18 cellular contexts compared by ENCODE assay signal in the genomic region with DNA sequence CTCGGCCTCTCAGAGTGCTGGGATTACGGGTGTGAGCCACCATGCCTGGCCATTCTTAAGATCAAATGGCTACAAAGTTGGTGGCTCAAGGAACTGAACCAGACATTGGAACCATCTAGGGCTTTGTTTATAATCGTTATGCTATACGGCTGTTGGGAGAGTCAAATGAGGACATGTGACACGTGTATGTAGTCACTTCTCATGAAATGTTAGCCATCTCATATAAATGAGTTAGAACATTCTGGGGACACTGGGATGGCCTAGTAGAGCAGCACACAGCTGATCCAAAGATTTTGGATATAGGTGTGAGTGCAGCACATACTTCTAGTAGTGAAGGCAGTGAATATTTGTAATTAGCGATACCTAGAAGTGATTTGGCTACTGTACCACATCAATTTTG. TPM values are rescaled to one million over a fixed set of nuclear protein-coding genes. Genes with fewer than 3 reads are reported as not detected.
DNase-seq lines count a peak whose midpoint lies in the region; ATAC-seq and TF ChIP-seq lines count a peak whose summit lies in the region.
"Had no signal": no experiment of that assay in that cellular context is flagged by ENCODE, and none has a peak within 500 bp of the region (broad histone marks: within the 10 kb centered on the region; RNA-seq: fewer than 3 reads in every experiment).

No MANE protein-coding gene starts in this region.

- no peaks in the 10 kb centered on the region for H3K9me3 ChIP-seq in CD4-positive, CD25-positive, alpha-beta regulatory T cell (ENCODE audit: control insufficient read depth in 2 of 2, low read length in 2 of 2)
- H3K9me3 ChIP-seq: SJCRH30 had no signal

- TF ChIP-seq CTCF in 22Rv1 (IDR thresholded peaks at IDR 0.05) (no peak), neural crest cell (conservative IDR thresholded peaks at IDR 0.05) (no peak)

- peaks cover 6% of the 10 kb centered on the region for H3K4me1 ChIP-seq in CD4-positive, CD25-positive, alpha-beta regulatory T cell (ENCODE audit: control insufficient read depth, insufficient read depth, low read length, poor library complexity, severe bottlenecking)
- H3K4me1 ChIP-seq: SJCRH30 had no signal

- peak overlapping the region in 3 of 4 donors; percentile 7 to 48 (median 46) for H3K4me3 Mint-ChIP-seq in CD4-positive, CD25-positive, alpha-beta regulatory T cell
- no peak overlapping the region for H3K4me3 Mint-ChIP-seq in activated T-helper 17 cell treated with anti-CD3 and anti-CD28 coated beads, Interleukin-2, amount 50 U/mL, for 72 hours
- peak overlapping the region; percentile 32 for H3K4me3 Mint-ChIP-seq in neural crest cell
- H3K4me3 Mint-ChIP-seq: CD4-positive, alpha-beta T cell; GM23338 had no signal

- no peak overlapping the region for H3K4me3 ChIP-seq in CD4-positive, CD25-positive, alpha-beta regulatory T cell (ENCODE audit: low read depth, low read length)
- H3K4me3 ChIP-seq: GM23338, SJCRH30 had no signal

- no peaks in the 10 kb centered on the region for H3K9me3 Mint-ChIP-seq in CD4-positive, CD25-positive, alpha-beta regulatory T cell
- H3K9me3 Mint-ChIP-seq in activated T-helper 17 cell treated with anti-CD3 and anti-CD28 coated beads, Interleukin-2, amount 50 U/mL, for 72 hours = no peaks in the 10 kb centered on the region
- H3K9me3 Mint-ChIP-seq in neural crest cell = no peaks in the 10 kb centered on the region
- H3K9me3 Mint-ChIP-seq: CD4-positive, alpha-beta T cell; GM23338 had no signal

- H3K36me3 ChIP-seq in CD4-positive, CD25-positive, alpha-beta regulatory T cell (ENCODE audit: control insufficient read depth, insufficient read depth, low read length) = peaks cover 53% of the 10 kb centered on the region

- ATAC-seq in CD4-positive, CD25-positive, alpha-beta regulatory T cell (ENCODE audit: low read depth in 2 of 2) = no peak
- ATAC-seq in activated T-helper 17 cell treated with anti-CD3 and anti-CD28 coated beads, Interleukin-2, amount 50 U/mL, for 72 hours (replicated peaks) = no peak
- ATAC-seq in GM21717 (IDR thresholded peaks at IDR 0.05; ENCODE audit: unreplicated experiment) = no peak
- ATAC-seq in HG02870 (IDR thresholded peaks at IDR 0.05; ENCODE audit: unreplicated experiment) = no peak
- ATAC-seq: GM23338 had no signal

- peak overlapping the region; percentile 20; the same call in 1 of the 2 replicates for H3K27ac ChIP-seq in 22Rv1
- no peak overlapping the region for H3K27ac ChIP-seq in CD4-positive, CD25-positive, alpha-beta regulatory T cell (ENCODE audit: insufficient read depth, low read length, poor library complexity, severe bottlenecking)
- H3K27ac ChIP-seq: SJCRH30 had no signal

- peaks cover 19 to 58% (median 47%) of the 10 kb centered on the region in 4 donors for H3K4me1 Mint-ChIP-seq in CD4-positive, CD25-positive, alpha-beta regulatory T cell
- peaks cover 30% of the 10 kb centered on the region for H3K4me1 Mint-ChIP-seq in activated T-helper 17 cell treated with anti-CD3 and anti-CD28 coated beads, Interleukin-2, amount 50 U/mL, for 72 hours
- peaks cover 10% of the 10 kb centered on the region for H3K4me1 Mint-ChIP-seq in neural crest cell

- DNase-seq in CD4-positive, CD25-positive, alpha-beta regulatory T cell = no peak
- DNase-seq in neural crest cell (ENCODE audit: low read depth, low spot score) (no peak), foreskin melanocyte (no peak)
- DNase-seq: CD4-positive, alpha-beta T cell; DMS79; KG1; NCI-H1436; NCI-H2029; NCI-H2171 treated with DMSO at 0.1 percent for 48 hours; NCI-H446 treated with DMSO at 0.1 percent for 48 hours; NCI-H748 treated with DMSO at 0.1 percent for 48 hours; RPMI8226; SJCRH30 had no signal

- peak overlapping the region in 2 of 3 donors; percentile 71 to 80 for H3K27ac Mint-ChIP-seq in CD4-positive, CD25-positive, alpha-beta regulatory T cell
- H3K27ac Mint-ChIP-seq in activated T-helper 17 cell treated with anti-CD3 and anti-CD28 coated beads, Interleukin-2, amount 50 U/mL, for 72 hours = peak overlapping the region; percentile 53
- no peak overlapping the region for H3K27ac Mint-ChIP-seq in neural crest cell (ENCODE audit: unreplicated experiment)
- H3K27ac Mint-ChIP-seq: CD4-positive, alpha-beta T cell; GM23338 had no signal

- no peaks in the 10 kb centered on the region for H3K27me3 Mint-ChIP-seq in CD4-positive, CD25-positive, alpha-beta regulatory T cell
- H3K27me3 Mint-ChIP-seq in activated T-helper 17 cell treated with anti-CD3 and anti-CD28 coated beads, Interleukin-2, amount 50 U/mL, for 72 hours = no peaks in the 10 kb centered on the region
- no peaks in the 10 kb centered on the region for H3K27me3 Mint-ChIP-seq in neural crest cell (ENCODE audit: low read depth)
- H3K27me3 Mint-ChIP-seq: CD4-positive, alpha-beta T cell had no signal

- H3K27me3 ChIP-seq in CD4-positive, CD25-positive, alpha-beta regulatory T cell (ENCODE audit: control insufficient read depth, insufficient read depth, low read length) = no peaks in the 10 kb centered on the region
- H3K27me3 ChIP-seq: SJCRH30 had no signal

- peaks cover 35% of the 10 kb centered on the region for H3K36me3 Mint-ChIP-seq in CD4-positive, CD25-positive, alpha-beta regulatory T cell
- peaks cover 86% of the 10 kb centered on the region for H3K36me3 Mint-ChIP-seq in activated T-helper 17 cell treated with anti-CD3 and anti-CD28 coated beads, Interleukin-2, amount 50 U/mL, for 72 hours (ENCODE audit: low read depth)
- peaks cover 33% of the 10 kb centered on the region for H3K36me3 Mint-ChIP-seq in neural crest cell (ENCODE audit: low read depth)

RNA-seq across cellular contexts. Expression of a gene that starts 6.6 kb away (rescaled TPM):
- 201 TPM for total RNA-seq in CD4-positive, CD25-positive, alpha-beta regulatory T cell
- 100 to 1,000 TPM; 286 to 306 (median 295) TPM for polyA plus RNA-seq in CD4-positive, CD25-positive, alpha-beta regulatory T cell
- total RNA-seq in activated T-helper 17 cell treated with anti-CD3 and anti-CD28 coated beads, Interleukin-2, amount 50 U/mL, for 72 hours = 10 to 100 TPM; 92.4 to 94.0 TPM
- 268 and 269 TPM in 2 replicates for total RNA-seq in neural crest cell

RNA-seq across cellular contexts. Expression of a gene that starts 15.5 kb away (rescaled TPM):
- 233 TPM for total RNA-seq in CD4-positive, CD25-positive, alpha-beta regulatory T cell
- 10 to 100 TPM; 56.7 to 76.9 (median 69.2) TPM for polyA plus RNA-seq in CD4-positive, CD25-positive, alpha-beta regulatory T cell
- 100 to 1,000 TPM; 127 to 156 TPM for total RNA-seq in activated T-helper 17 cell treated with anti-CD3 and anti-CD28 coated beads, Interleukin-2, amount 50 U/mL, for 72 hours
- 157 and 160 TPM in 2 replicates for total RNA-seq in neural crest cell

RNA-seq across cellular contexts. Expression of a gene that starts 38.9 kb away (rescaled TPM):
- total RNA-seq in CD4-positive, CD25-positive, alpha-beta regulatory T cell = 31.4 TPM
- 10 to 100 TPM; 31.0 to 37.8 (median 35.6) TPM for polyA plus RNA-seq in CD4-positive, CD25-positive, alpha-beta regulatory T cell
- 10 to 100 TPM; 27.5 to 35.1 TPM for total RNA-seq in activated T-helper 17 cell treated with anti-CD3 and anti-CD28 coated beads, Interleukin-2, amount 50 U/mL, for 72 hours
- total RNA-seq in neural crest cell = 47.2 and 49.8 TPM in 2 replicates

RNA-seq across cellular contexts. Expression of a gene that starts 39.0 kb away (rescaled TPM):
- total RNA-seq in CD4-positive, CD25-positive, alpha-beta regulatory T cell = 0.35 TPM
- not detected for polyA plus RNA-seq in CD4-positive, CD25-positive, alpha-beta regulatory T cell
- under 1 TPM; 0.11 to 0.15 TPM for total RNA-seq in activated T-helper 17 cell treated with anti-CD3 and anti-CD28 coated beads, Interleukin-2, amount 50 U/mL, for 72 hours
- 0.93 and 1.1 TPM in 2 replicates for total RNA-seq in neural crest cell

RNA-seq across cellular contexts. Expression of a gene that starts 45.8 kb away (rescaled TPM):
- total RNA-seq in CD4-positive, CD25-positive, alpha-beta regulatory T cell = 10.0 TPM
- 10 to 100 TPM; 12.6 to 17.6 (median 15.3) TPM for polyA plus RNA-seq in CD4-positive, CD25-positive, alpha-beta regulatory T cell
- total RNA-seq in activated T-helper 17 cell treated with anti-CD3 and anti-CD28 coated beads, Interleukin-2, amount 50 U/mL, for 72 hours = 10 to 100 TPM; 23.6 to 31.4 TPM
- 57.0 and 61.9 TPM in 2 replicates for total RNA-seq in neural crest cell
